Comparison of ENCODE assay signal across 1 cellular context in genomic region chr11:61733120-61733978, GRCh38.
A peak's percentile ranks its signal among the peaks of the same experiment; 100 is the strongest.
TF ChIP-seq lines count a peak whose summit lies in the region.

No MANE protein-coding gene starts in this region.

TF ChIP-seq in K562, 482 proteins besides CTCF, POLR2A, EP300 and RAD21 (continued from another document):
- TF ChIP-seq KDM1A (IDR thresholded peaks at IDR 0.05) (peak in 1 of 2 experiments; percentile 82; a peak in 2 of 4 replicates), FUS (optimal IDR thresholded peaks at IDR 0.05; ENCODE audit: low read depth, low read length) (no peak), PKNOX1 (IDR thresholded peaks at IDR 0.05) (peak; percentile 85), BHLHE40 (IDR thresholded peaks at IDR 0.05; ENCODE audit: low read length) (peak; percentile 98), CTBP1 (IDR thresholded peaks at IDR 0.05; ENCODE audit: borderline replicate concordance) (peak; percentile 63; the same call in 1 of the 2 replicates), SIN3A (IDR thresholded peaks at IDR 0.05; ENCODE audit: borderline replicate concordance in 2 of 2, control insufficient read depth in 1 of 2, low read depth in 2 of 2, low read length in 2 of 2) (peak; percentile 63 to 72; a peak in 2 of 4 replicates), TBP (optimal IDR thresholded peaks at IDR 0.05; ENCODE audit: low read depth, low read length) (peak; percentile 40), MAX (CRISPR knock-in tag; IDR thresholded peaks at IDR 0.05) (peak; percentile 81), STAG1 (CRISPR knock-in tag; IDR thresholded peaks at IDR 0.05; ENCODE audit: borderline replicate concordance) (peak; percentile 76), ATF1 (CRISPR knock-in tag; IDR thresholded peaks at IDR 0.05) (no peak), ATF1 (tag; IDR thresholded peaks at IDR 0.05) (peak; percentile 52), FOXA3 (CRISPR knock-in tag; conservative IDR thresholded peaks at IDR 0.05 in 1 of 2, IDR thresholded peaks at IDR 0.05 in 1 of 2) (0 out of 4 replicates have a peak, but pooled peaks of 1 of the 2 experiments have one; percentile 56), MITF (IDR thresholded peaks at IDR 0.05) (peak; percentile 97), CBFA2T2 (conservative IDR thresholded peaks at IDR 0.05) (peak; percentile 83), TCF15 (CRISPR knock-in tag; IDR thresholded peaks at IDR 0.05) (no peak), JUND (IDR thresholded peaks at IDR 0.05; ENCODE audit: borderline replicate concordance, low read depth, low read length) (peak; percentile 45; the same call in 1 of the 2 replicates), JUND (tag; IDR thresholded peaks at IDR 0.05; ENCODE audit: borderline replicate concordance, low read depth, low read length) (peak; percentile 33; the same call in 1 of the 3 replicates), E2F4 (CRISPR knock-in tag; IDR thresholded peaks at IDR 0.05; ENCODE audit: low read depth) (no peak), E2F1 (CRISPR knock-in tag; IDR thresholded peaks at IDR 0.05) (0 out of 2 replicates have a peak, but pooled peaks have one; percentile 34), HCFC1 (IDR thresholded peaks at IDR 0.05; ENCODE audit: low read depth, low read length) (peak; percentile 53; the same call in 1 of the 2 replicates), DACH1 (IDR thresholded peaks at IDR 0.05; ENCODE audit: partially characterized antibody) (peak; percentile 90), FOXP4 (CRISPR knock-in tag; IDR thresholded peaks at IDR 0.05; ENCODE audit: borderline replicate concordance) (0 out of 2 replicates have a peak, but pooled peaks have one; percentile 72), SMC3 (conservative IDR thresholded peaks at IDR 0.05; ENCODE audit: insufficient read depth, low read depth, low read length) (peak; percentile 91), RCOR1 (IDR thresholded peaks at IDR 0.05; ENCODE audit: borderline replicate concordance in 1 of 2, low read depth in 2 of 2, low read length in 2 of 2) (peak; percentile 69 to 95), TEAD4 (IDR thresholded peaks at IDR 0.05; ENCODE audit: low read length) (no peak), TEAD4 (CRISPR knock-in tag; IDR thresholded peaks at IDR 0.05; ENCODE audit: borderline replicate concordance) (peak; percentile 27; the same call in 1 of the 2 replicates), ZNF408 (CRISPR knock-in tag; IDR thresholded peaks at IDR 0.05; ENCODE audit: low read depth) (no peak), FOXK2 (conservative IDR thresholded peaks at IDR 0.05 in 1 of 2, IDR thresholded peaks at IDR 0.05 in 1 of 2; ENCODE audit: low read depth in 2 of 2) (no peak), ZNF121 (CRISPR knock-in tag; conservative IDR thresholded peaks at IDR 0.05) (no peak), TFE3 (CRISPR knock-in tag; IDR thresholded peaks at IDR 0.05) (peak; percentile 96), HMG20B (CRISPR knock-in tag; IDR thresholded peaks at IDR 0.05) (no peak), RB1 (IDR thresholded peaks at IDR 0.05; ENCODE audit: low read depth) (peak; percentile 79), COPS2 (conservative IDR thresholded peaks at IDR 0.05) (no peak), USF1 (CRISPR knock-in tag; IDR thresholded peaks at IDR 0.05) (peak; percentile 99), YY1 (IDR thresholded peaks at IDR 0.05; ENCODE audit: borderline replicate concordance in 1 of 3, control insufficient read depth in 1 of 3, extremely low read depth in 1 of 3, insufficient read depth in 3 of 3, insufficient read length in 1 of 3, insufficient replicate concordance in 2 of 3, low read depth in 1 of 3, low read length in 2 of 3) (peak in 1 of 3 experiments; percentile 37), HDAC2 (IDR thresholded peaks at IDR 0.05) (0 out of 2 replicates have a peak, but pooled peaks have one; percentile 31), AFF1 (IDR thresholded peaks at IDR 0.05; ENCODE audit: low read depth in 1 of 2, partially characterized antibody in 2 of 2) (no peak), L3MBTL2 (IDR thresholded peaks at IDR 0.05) (peak; percentile 35; the same call in 1 of the 2 replicates), RAD51 (IDR thresholded peaks at IDR 0.05; ENCODE audit: borderline replicate concordance, low read depth) (peak; percentile 97), ATF7 (IDR thresholded peaks at IDR 0.05) (peak; percentile 45; the same call in 1 of the 2 replicates)
TF ChIP-seq in K562: peak in this region for 56.
